In the genomic region with DNA sequence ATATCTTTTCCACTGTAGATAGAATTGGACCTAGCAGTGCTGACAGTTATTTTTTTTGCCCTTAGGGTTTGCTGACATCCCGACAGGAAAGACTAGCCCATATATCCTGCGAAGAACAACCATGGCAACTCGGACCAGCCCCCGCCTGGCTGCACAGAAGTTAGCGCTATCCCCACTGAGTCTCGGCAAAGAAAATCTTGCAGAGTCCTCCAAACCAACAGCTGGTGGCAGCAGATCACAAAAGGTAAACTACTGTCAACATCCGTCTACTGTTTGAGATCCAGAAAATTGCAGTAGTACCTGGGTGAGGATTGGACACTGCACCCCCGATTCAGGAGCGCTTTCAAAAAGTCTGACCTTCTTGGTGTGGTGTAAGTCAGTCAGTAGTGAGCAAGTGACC, we compare ENCODE assay signal across 8 cellular contexts. TPM values are rescaled to one million over a fixed set of nuclear protein-coding genes. Genes with fewer than 3 reads are reported as not detected.
DNase-seq lines count a peak whose midpoint lies in the region; ATAC-seq and TF ChIP-seq lines count a peak whose summit lies in the region.

No MANE protein-coding gene starts in this region.

- H3K56ac ChIP-seq in H9 (ENCODE audit: insufficient read length, low read depth, low read length), result no peak overlapping the region

- H3K4me1 ChIP-seq in H9 (ENCODE audit: insufficient read depth, low read length) (no peaks in the 10 kb centered on the region), adipocyte (ENCODE audit: control insufficient read depth, insufficient read depth, low read length) (peaks cover 26% of the 10 kb centered on the region)
- no peaks in the 10 kb centered on the region for H3K4me1 ChIP-seq in naive thymus-derived CD4-positive, alpha-beta T cell (ENCODE audit: control insufficient read depth in 2 of 2, insufficient read depth in 2 of 2, low read length in 2 of 2)

- H3K27me3 Mint-ChIP-seq in H9 (ENCODE audit: low read depth), result no peaks in the 10 kb centered on the region
- H3K27me3 Mint-ChIP-seq in naive thymus-derived CD4-positive, alpha-beta T cell, result no peaks in the 10 kb centered on the region

- POLR2A ChIA-PET in naive thymus-derived CD4-positive, alpha-beta T cell (lab: Charles Lee), result interaction anchor here (1.1 kb wide), 1 partner anchor 17 kb away, joined by 5 read pairs; no protein-coding TSS in a partner anchor

- H4K5ac ChIP-seq in H9 (ENCODE audit: insufficient read length, low read depth, low read length), result no peak overlapping the region

- H4K20me1 ChIP-seq in H9 (ENCODE audit: control insufficient read depth, insufficient read depth, insufficient read length), result no peaks in the 10 kb centered on the region

- H3K18ac ChIP-seq in H9 (ENCODE audit: insufficient read length, low read depth, low read length), result no peak overlapping the region

- no peak overlapping the region for H3K4me3 ChIP-seq in adipocyte (ENCODE audit: low read length)
- no peak overlapping the region for H3K4me3 ChIP-seq in naive thymus-derived CD4-positive, alpha-beta T cell (ENCODE audit: low read length)

- H3K23me2 ChIP-seq in H9 (ENCODE audit: insufficient read length, low read depth, low read length, poor library complexity, severe bottlenecking), result no peaks in the 10 kb centered on the region

- no peak overlapping the region for H3K27ac ChIP-seq in H9 (ENCODE audit: insufficient read length, low read depth, low read length)
- no peak overlapping the region for H3K27ac ChIP-seq in naive thymus-derived CD4-positive, alpha-beta T cell (ENCODE audit: low read depth, low read length)

- no peak overlapping the region for H3K27ac Mint-ChIP-seq in H9
- peak overlapping the region in 4 of 9 donors; percentile 5 to 68 (median 14) for H3K27ac Mint-ChIP-seq in naive thymus-derived CD4-positive, alpha-beta T cell

- H2BK12ac ChIP-seq in H9 (ENCODE audit: insufficient read length, low read depth, low read length), result no peak overlapping the region

- in situ Hi-C loops in ACHN (cut with HindIII; ENCODE audit: low pct_ligation_motif_present, low pct_unique_long_range_greater_than_20kb, low sequenced_read_pairs), result no loop called here

- H3K4me1 Mint-ChIP-seq in H9, result no peaks in the 10 kb centered on the region
- peaks cover 0 to 20% (median 7%) of the 10 kb centered on the region in 7 donors for H3K4me1 Mint-ChIP-seq in naive thymus-derived CD4-positive, alpha-beta T cell

- CTCF ChIA-PET in naive thymus-derived CD4-positive, alpha-beta T cell (lab: Charles Lee), result interaction anchor here (0.6 to 2.8 kb wide), 2 partner anchors 20 kb away, joined by 3 to 10 read pairs; no protein-coding TSS in a partner anchor

- no peaks in the 10 kb centered on the region for H3K9me3 Mint-ChIP-seq in H9
- no peaks in the 10 kb centered on the region for H3K9me3 Mint-ChIP-seq in naive thymus-derived CD4-positive, alpha-beta T cell

- no peak overlapping the region for H2AK5ac ChIP-seq in H9 (ENCODE audit: insufficient read length, low read length)

- H3K27me3 ChIP-seq in H9 (ENCODE audit: insufficient read depth, low read length) (no peaks in the 10 kb centered on the region), adipocyte (replicated peaks; ENCODE audit: control insufficient read depth, insufficient read depth, low read length) (no peaks in the 10 kb centered on the region)
- H3K27me3 ChIP-seq in naive thymus-derived CD4-positive, alpha-beta T cell (ENCODE audit: control insufficient read depth in 2 of 2, insufficient read depth in 2 of 2, low read length in 2 of 2), result no peaks in the 10 kb centered on the region

- no peaks in the 10 kb centered on the region for H3K79me2 ChIP-seq in H9 (ENCODE audit: insufficient read depth, low read length)

- no peak overlapping the region for H3T11ph ChIP-seq in H9 (ENCODE audit: low read length)

- no peak overlapping the region for H3K4me3 Mint-ChIP-seq in H9
- no peak overlapping the region for H3K4me3 Mint-ChIP-seq in naive thymus-derived CD4-positive, alpha-beta T cell

- no peak for ATAC-seq in naive thymus-derived CD4-positive, alpha-beta T cell
- no peak for ATAC-seq in HG03432 (IDR thresholded peaks at IDR 0.05; ENCODE audit: unreplicated experiment)

- H2BK20ac ChIP-seq in H9 (ENCODE audit: low read depth, low read length, poor library complexity, severe bottlenecking), result no peak overlapping the region

- H2BK5ac ChIP-seq in H9 (ENCODE audit: insufficient read length, low read length), result no peak overlapping the region

- H4K91ac ChIP-seq in H9 (ENCODE audit: insufficient read length, low read depth, low read length), result no peak overlapping the region

- H4K8ac ChIP-seq in H9 (replicated peaks; ENCODE audit: insufficient read length, low read depth, low read length), result no peak overlapping the region

- H3K36me3 ChIP-seq in adipocyte (ENCODE audit: control insufficient read depth, insufficient read depth, low read length, severe bottlenecking), result no peaks in the 10 kb centered on the region
- H3K36me3 ChIP-seq in naive thymus-derived CD4-positive, alpha-beta T cell (ENCODE audit: control insufficient read depth in 2 of 3, insufficient read depth in 3 of 3, low read length in 3 of 3), result peaks cover 0 to 7% (median 0%) of the 10 kb centered on the region in 3 experiments

- H2AFZ ChIP-seq in H9 (ENCODE audit: low read length), result no peak overlapping the region

- DNase-seq in ACHN, result peak; percentile 48
- no peak for DNase-seq in H9
- DNase-seq in adipocyte (ENCODE audit: low read depth), result peak; percentile 64
- DNase-seq in iris pigment epithelial cell (ENCODE audit: low read depth), result peak; percentile 51
- DNase-seq in NCI-H1092 treated with DMSO at 0.1 percent for 48 hours (lab: John Stamatoyannopoulos, UW), result no peak
- no peak for DNase-seq in naive thymus-derived CD4-positive, alpha-beta T cell
- DNase-seq in NCI-H226, result no peak

- H3K23ac ChIP-seq in H9 (ENCODE audit: insufficient read length, low read depth, low read length), result no peak overlapping the region

- H3K79me1 ChIP-seq in H9 (ENCODE audit: insufficient read depth, low read depth, low read length, poor library complexity, severe bottlenecking), result no peaks in the 10 kb centered on the region

- H2BK15ac ChIP-seq in H9 (ENCODE audit: low read depth, low read length), result no peak overlapping the region

- no peak overlapping the region for H3K4me2 ChIP-seq in H9 (ENCODE audit: insufficient read depth, insufficient read length, low read length)

- intact Hi-C loops in naive thymus-derived CD4-positive, alpha-beta T cell (cut with micrococcal nuclease), result loop anchor here in 1 of 2 donors (1.0 kb wide), 1 partner anchor 17 kb away; no protein-coding TSS in a partner anchor

- H3K9me3 ChIP-seq in H9 (ENCODE audit: control insufficient read depth, low read depth, low read length), result no peaks in the 10 kb centered on the region
- no peaks in the 10 kb centered on the region for H3K9me3 ChIP-seq in adipocyte (ENCODE audit: control insufficient read depth, low read length)
- no peaks in the 10 kb centered on the region for H3K9me3 ChIP-seq in naive thymus-derived CD4-positive, alpha-beta T cell (ENCODE audit: control insufficient read depth in 2 of 3, low read length in 3 of 3)

- no peak overlapping the region for H3K14ac ChIP-seq in H9 (ENCODE audit: insufficient read depth, low read length)

- H3K36me3 Mint-ChIP-seq in H9 (ENCODE audit: insufficient read depth in 1 of 3, low read depth in 3 of 3), result peaks cover 68 to 100% (median 94%) of the 10 kb centered on the region in 3 experiments
- H3K36me3 Mint-ChIP-seq in naive thymus-derived CD4-positive, alpha-beta T cell, result peaks cover under 1 to 56% (median 51%) of the 10 kb centered on the region in 5 donors

- no peak overlapping the region for H2BK120ac ChIP-seq in H9 (ENCODE audit: low read depth, low read length, poor library complexity, severe bottlenecking)

- H3K4ac ChIP-seq in H9 (ENCODE audit: low read depth, low read length), result no peak overlapping the region

- peak; percentile 41; the same call in 1 of the 3 replicates for TF ChIP-seq CTCF in H9 (conservative IDR thresholded peaks at IDR 0.05)

- WGBS in H9 (ENCODE audit: extremely low coverage, insufficient read length, low lambda C conversion rate), result no CpG with 5 or more reads among the region's 9 CpGs

- H3K9ac ChIP-seq in H9 (ENCODE audit: extremely low read depth, insufficient read length, low read length) (no peak overlapping the region), adipocyte (ENCODE audit: low read length) (no peak overlapping the region)

RNA-seq across cellular contexts. Expression of gene CENPF, which starts 55.8 kb away (rescaled TPM):
- total RNA-seq in H9 (2021), result 104 and 113 TPM in 2 replicates
- 10 to 100 TPM in 1 of 5 experiments, 1 to 10 TPM in 4; 2.1 to 79.9 (median 4.1) TPM for total RNA-seq in naive thymus-derived CD4-positive, alpha-beta T cell
- 1 to 10 TPM in 1 of 2 donors, under 1 TPM in 1; 0.83 to 2.3 TPM for polyA plus RNA-seq in naive thymus-derived CD4-positive, alpha-beta T cell

Comparison
In these comparisons a context has a peak if more than half of its experiments do, and no peak if none do; other contexts are left out.
1. DNase-seq: peak in ACHN (single experiment), adipocyte (single experiment) and iris pigment epithelial cell (single experiment); none in H9 (single experiment), NCI-H1092 treated with DMSO at 0.1 percent for 48 hours (single experiment), naive thymus-derived CD4-positive, alpha-beta T cell (0 of 9) and NCI-H226 (single experiment).